In the genomic region with DNA sequence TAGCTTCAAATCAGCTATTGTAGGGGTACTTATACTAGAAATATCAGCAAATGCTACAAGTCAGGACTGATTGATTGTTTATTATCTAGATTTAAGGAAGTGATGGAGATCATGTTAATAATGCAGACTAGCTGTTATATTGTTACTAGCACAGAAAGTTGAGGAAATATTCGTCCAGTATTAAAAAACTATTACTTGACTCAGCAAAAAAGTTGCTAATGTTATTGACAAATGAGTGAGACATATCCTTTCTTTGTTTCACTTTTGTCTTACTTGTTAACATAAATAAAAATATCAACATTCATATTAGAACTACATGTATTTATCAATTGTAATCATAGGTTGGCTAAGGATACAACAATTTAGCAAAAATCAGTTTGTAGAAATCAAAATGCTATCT, we compare ENCODE assay signal across 1 cellular context.
TF ChIP-seq lines count a peak whose summit lies in the region.

No MANE protein-coding gene starts in this region.

TF ChIP-seq in K562, 482 proteins besides CTCF, POLR2A, EP300 and RAD21 (continued from another document and continues in another):
- TF ChIP-seq CUX1 (CRISPR knock-in tag; IDR thresholded peaks at IDR 0.05) (no peak), YBX1 (IDR thresholded peaks at IDR 0.05) (no peak), ZNF316 (IDR thresholded peaks at IDR 0.05) (peak; percentile 84), LCOR (CRISPR knock-in tag; IDR thresholded peaks at IDR 0.05) (no peak), ZNF407 (IDR thresholded peaks at IDR 0.05; ENCODE audit: low read depth) (no peak), E2F8 (IDR thresholded peaks at IDR 0.05; ENCODE audit: low read depth, partially characterized antibody) (no peak), MEF2A (IDR thresholded peaks at IDR 0.05; ENCODE audit: control insufficient read depth, low read depth, low read length) (no peak), MGA (IDR thresholded peaks at IDR 0.05) (no peak), NR2F6 (CRISPR knock-in tag; IDR thresholded peaks at IDR 0.05) (no peak), MAFF (IDR thresholded peaks at IDR 0.05; ENCODE audit: low read length) (0 out of 2 replicates have a peak, but pooled peaks have one; percentile 35), KLF13 (tag; IDR thresholded peaks at IDR 0.05; ENCODE audit: borderline replicate concordance, low read depth) (no peak)
- TF ChIP-seq, protein P1, sequence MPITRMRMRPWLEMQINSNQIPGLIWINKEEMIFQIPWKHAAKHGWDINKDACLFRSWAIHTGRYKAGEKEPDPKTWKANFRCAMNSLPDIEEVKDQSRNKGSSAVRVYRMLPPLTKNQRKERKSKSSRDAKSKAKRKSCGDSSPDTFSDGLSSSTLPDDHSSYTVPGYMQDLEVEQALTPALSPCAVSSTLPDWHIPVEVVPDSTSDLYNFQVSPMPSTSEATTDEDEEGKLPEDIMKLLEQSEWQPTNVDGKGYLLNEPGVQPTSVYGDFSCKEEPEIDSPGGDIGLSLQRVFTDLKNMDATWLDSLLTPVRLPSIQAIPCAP (CRISPR knock-in tag; IDR thresholded peaks at IDR 0.05; ENCODE audit: borderline replicate concordance) = no peak
- TF ChIP-seq, protein P2, sequence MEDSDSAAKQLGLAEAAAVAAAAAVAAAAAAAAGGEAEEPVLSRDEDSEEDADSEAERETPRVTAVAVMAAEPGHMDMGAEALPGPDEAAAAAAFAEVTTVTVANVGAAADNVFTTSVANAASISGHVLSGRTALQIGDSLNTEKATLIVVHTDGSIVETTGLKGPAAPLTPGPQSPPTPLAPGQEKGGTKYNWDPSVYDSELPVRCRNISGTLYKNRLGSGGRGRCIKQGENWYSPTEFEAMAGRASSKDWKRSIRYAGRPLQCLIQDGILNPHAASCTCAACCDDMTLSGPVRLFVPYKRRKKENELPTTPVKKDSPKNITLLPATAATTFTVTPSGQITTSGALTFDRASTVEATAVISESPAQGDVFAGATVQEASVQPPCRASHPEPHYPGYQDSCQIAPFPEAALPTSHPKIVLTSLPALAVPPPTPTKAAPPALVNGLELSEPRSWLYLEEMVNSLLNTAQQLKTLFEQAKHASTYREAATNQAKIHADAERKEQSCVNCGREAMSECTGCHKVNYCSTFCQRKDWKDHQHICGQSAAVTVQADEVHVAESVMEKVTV (CRISPR knock-in tag; IDR thresholded peaks at IDR 0.05) = no peak
